ENCODE assay signal across 19 cellular contexts in genomic region chr10:75655791-75656451, GRCh38.
DNase-seq lines count a peak whose midpoint lies in the region; ATAC-seq and TF ChIP-seq lines count a peak whose summit lies in the region.
"Had no signal": no experiment of that assay in that cellular context is flagged by ENCODE, and none has a peak within 500 bp of the region (broad histone marks: within the 10 kb centered on the region; RNA-seq: fewer than 3 reads in every experiment).

No MANE protein-coding gene starts in this region.

- no peaks in the 10 kb centered on the region for H3K27me3 ChIP-seq in body of pancreas
- H3K27me3 ChIP-seq in left ventricle myocardium inferior (ENCODE audit: low read depth) = no peaks in the 10 kb centered on the region
- H3K27me3 ChIP-seq: BLaER1, hepatocyte had no signal

- no peak overlapping the region for H3K4me3 ChIP-seq in body of pancreas
- H3K4me3 ChIP-seq in left ventricle myocardium inferior = no peak overlapping the region
- H3K4me3 ChIP-seq: BLaER1, hepatocyte, lung, PC-9 had no signal

- TF ChIP-seq POLR2A in body of pancreas (IDR thresholded peaks at IDR 0.05) = no peak

- H3K9me3 ChIP-seq in body of pancreas (no peaks in the 10 kb centered on the region), left ventricle myocardium inferior (replicated peaks) (no peaks in the 10 kb centered on the region)
- H3K9me3 ChIP-seq: BLaER1 had no signal

- H3K27ac ChIP-seq in body of pancreas (no peak overlapping the region), left ventricle myocardium inferior (replicated peaks) (peak overlapping the region; percentile 69)
- H3K27ac ChIP-seq: BLaER1, hepatocyte, PC-9 had no signal

- H3K4me1 ChIP-seq in body of pancreas (peaks cover 18% of the 10 kb centered on the region), left ventricle myocardium inferior (peaks cover 40% of the 10 kb centered on the region)
- H3K4me1 ChIP-seq: BLaER1 had no signal

- WGBS in body of pancreas, 2 donors = 36 to 38% methylated on average over 3 of the region's 3 CpGs

- TF ChIP-seq CTCF in body of pancreas (IDR thresholded peaks at IDR 0.05) (no peak), left ventricle myocardium inferior (IDR thresholded peaks at IDR 0.05; ENCODE audit: borderline replicate concordance) (no peak)

- ATAC-seq in body of pancreas (peak; percentile 58), GM19463 (IDR thresholded peaks at IDR 0.05; ENCODE audit: unreplicated experiment) (no peak), GM18873 (IDR thresholded peaks at IDR 0.05; ENCODE audit: low FRiP score, unreplicated experiment) (no peak)
- no peak for ATAC-seq in activated CD4-positive, CD25-positive, alpha-beta regulatory T cell treated with anti-CD3 and anti-CD28 coated beads, Interleukin-2, amount 50 U/mL, for 24 hours
- ATAC-seq: activated T-cell treated with anti-CD3 and anti-CD28 coated beads, Interleukin-2, amount 50 U/mL, for 4 hours had no signal

- DNase-seq in M059J (ENCODE audit: low read depth) = peak; percentile 70
- peak in 1 of 4 donors; percentile 26 for DNase-seq in body of pancreas
- DNase-seq in left ventricle myocardium inferior = no peak
- peak; percentile 80 for DNase-seq in stromal cell of bone marrow (ENCODE audit: low read depth)
- no peak for DNase-seq in NCI-H2227 (lab: John Stamatoyannopoulos, UW; ENCODE audit: unreplicated experiment)
- DNase-seq: activated CD4-positive, alpha-beta T cell treated with anti-CD3 and anti-CD28 coated beads for 4 hours; activated T-cell treated with anti-CD3 and anti-CD28 coated beads, Interleukin-2, amount 50 U/mL, for 4 hours; DMS79; effector memory CD4-positive, alpha-beta T cell; NCI-H1092; NCI-H345; PC-9; stimulated activated CD4-positive, alpha-beta T cell treated with anti-CD3 and anti-CD28 coated beads, Interleukin-15, amount 100 ng/mL, for 24 hours had no signal

- H3K36me3 ChIP-seq in body of pancreas (replicated peaks in 1 of 2; ENCODE audit: insufficient read depth in 1 of 2, low read depth in 2 of 2) = no peaks in the 10 kb centered on the region
- no peaks in the 10 kb centered on the region for H3K36me3 ChIP-seq in left ventricle myocardium inferior
- H3K36me3 ChIP-seq: BLaER1 had no signal

- intact Hi-C loops in body of pancreas (cut with DNase I) (no loop called here), left ventricle myocardium inferior (cut with micrococcal nuclease) (no loop called here)

Comparison
In these comparisons a context has a peak if more than half of its experiments do, and no peak if none do; other contexts are left out.
1. DNase-seq: peak in M059J (single experiment) and stromal cell of bone marrow (single experiment); none in left ventricle myocardium inferior (single experiment) and NCI-H2227 (single experiment).